In genomic region chr5:126354857-126355731, GRCh38 we compare ENCODE assay signal across 1 cellular context.
TF ChIP-seq lines count a peak whose summit lies in the region.

No MANE protein-coding gene starts in this region.

TF ChIP-seq in endothelial cell of umbilical vein, 7 proteins besides CTCF, POLR2A, EP300 and RAD21 (continued from another document):
- no peak for TF ChIP-seq EZH2 (IDR thresholded peaks at IDR 0.05; ENCODE audit: borderline replicate concordance, low read depth, low read length, severe bottlenecking)
- no peak for TF ChIP-seq MAX (IDR thresholded peaks at IDR 0.05; ENCODE audit: insufficient read depth, insufficient read length)
